Comparison of ENCODE assay signal across 1 cellular context in genomic region chr3:33717866-33718594, GRCh38.
TF ChIP-seq lines count a peak whose summit lies in the region.

CLASP2 (minus strand) TSS chr3:33718254; CDS start chr3:33718002, 252 bp downstream.

TF ChIP-seq in K562, 482 proteins besides CTCF, POLR2A, EP300 and RAD21 (continued from another document and continues in another):
- no peak for TF ChIP-seq CHD7 (IDR thresholded peaks at IDR 0.05; ENCODE audit: low read depth, low read length)
- TF ChIP-seq CBX1 (IDR thresholded peaks at IDR 0.05; ENCODE audit: low read depth) = no peak; the same call in 1 of the 2 replicates
- no peak for TF ChIP-seq CHAMP1 (IDR thresholded peaks at IDR 0.05)
- peak; percentile 70; the same call in 1 of the 2 replicates for TF ChIP-seq ATF6 (CRISPR knock-in tag; IDR thresholded peaks at IDR 0.05)
- no peak for TF ChIP-seq GTF2B (IDR thresholded peaks at IDR 0.05; ENCODE audit: extremely low read depth, insufficient read length)
- TF ChIP-seq ATF3 (IDR thresholded peaks at IDR 0.05) = peak; percentile 89
- TF ChIP-seq ATF3 (CRISPR knock-in tag; conservative IDR thresholded peaks at IDR 0.05) = no peak
- peak; percentile 71; the same call in 1 of the 2 replicates for TF ChIP-seq SMAD4 (CRISPR knock-in tag; conservative IDR thresholded peaks at IDR 0.05)
- TF ChIP-seq ZBTB2 (IDR thresholded peaks at IDR 0.05) = peak; percentile 76
- TF ChIP-seq GATAD2A (IDR thresholded peaks at IDR 0.05) = peak; percentile 88
- no peak for TF ChIP-seq USF1 (CRISPR knock-in tag; IDR thresholded peaks at IDR 0.05)
- TF ChIP-seq PHB (CRISPR knock-in tag; IDR thresholded peaks at IDR 0.05) = no peak
- no peak for TF ChIP-seq HMG20A (CRISPR knock-in tag; conservative IDR thresholded peaks at IDR 0.05)
- peak; percentile 83 for TF ChIP-seq NCOA6 (IDR thresholded peaks at IDR 0.05)
- TF ChIP-seq PML (IDR thresholded peaks at IDR 0.05; ENCODE audit: low read length) = peak; percentile 66; the same call in 1 of the 2 replicates
- TF ChIP-seq UBTF (IDR thresholded peaks at IDR 0.05; ENCODE audit: borderline replicate concordance in 1 of 2, low read depth in 2 of 2, low read length in 2 of 2) = peak in 1 of 2 experiments; percentile 60; a peak in 2 of 4 replicates
- TF ChIP-seq NUFIP1 (IDR thresholded peaks at IDR 0.05; ENCODE audit: partially characterized antibody) = no peak
- TF ChIP-seq NR2C2 (CRISPR knock-in tag; IDR thresholded peaks at IDR 0.05) = no peak; the same call in 1 of the 2 replicates
- TF ChIP-seq NR2C2 (tag; IDR thresholded peaks at IDR 0.05) = no peak; the same call in 1 of the 2 replicates
- TF ChIP-seq ZNF431 (CRISPR knock-in tag; IDR thresholded peaks at IDR 0.05) = peak; percentile 60; the same call in 1 of the 2 replicates
- TF ChIP-seq MTA3 (IDR thresholded peaks at IDR 0.05; ENCODE audit: borderline replicate concordance) = peak; percentile 91
- peak; percentile 93 for TF ChIP-seq SUPT5H (IDR thresholded peaks at IDR 0.05)
- no peak for TF ChIP-seq TAF15 (IDR thresholded peaks at IDR 0.05; ENCODE audit: low read depth, low read length)
- no peak for TF ChIP-seq BACH1 (tag; IDR thresholded peaks at IDR 0.05)
- TF ChIP-seq GABPB2 (CRISPR knock-in tag; conservative IDR thresholded peaks at IDR 0.05) = no peak
- TF ChIP-seq FOXK2 (conservative IDR thresholded peaks at IDR 0.05 in 1 of 2, IDR thresholded peaks at IDR 0.05 in 1 of 2; ENCODE audit: low read depth in 2 of 2) = peak in 1 of 2 experiments; percentile 56; a peak in 1 of 4 replicates
- TF ChIP-seq LCOR (CRISPR knock-in tag; IDR thresholded peaks at IDR 0.05) = peak; percentile 34; the same call in 1 of the 2 replicates
- TF ChIP-seq ZNF830 (CRISPR knock-in tag; IDR thresholded peaks at IDR 0.05) = 0 out of 2 replicates have a peak, but pooled peaks have one; percentile 14
- peak; percentile 10 to 87 (median 74) for TF ChIP-seq YY1 (IDR thresholded peaks at IDR 0.05; ENCODE audit: borderline replicate concordance in 1 of 3, control insufficient read depth in 1 of 3, extremely low read depth in 1 of 3, insufficient read depth in 3 of 3, insufficient read length in 1 of 3, insufficient replicate concordance in 2 of 3, low read depth in 1 of 3, low read length in 2 of 3)
- peak; percentile 29 for TF ChIP-seq NEUROD1 (IDR thresholded peaks at IDR 0.05; ENCODE audit: borderline replicate concordance, low read depth, low read length, partially characterized antibody)
- peak; percentile 82 for TF ChIP-seq GTF2E2 (tag; IDR thresholded peaks at IDR 0.05)
- TF ChIP-seq POLR2B (IDR thresholded peaks at IDR 0.05; ENCODE audit: low read depth, partially characterized antibody) = peak; percentile 76
- peak; percentile 20; the same call in 1 of the 2 replicates for TF ChIP-seq XRCC5 (IDR thresholded peaks at IDR 0.05; ENCODE audit: low read depth, low read length)
- peak; percentile 93 for TF ChIP-seq POLR2G (IDR thresholded peaks at IDR 0.05; ENCODE audit: low read depth, low read length)
- 0 out of 2 replicates have a peak, but pooled peaks have one; percentile 14 for TF ChIP-seq MAFK (IDR thresholded peaks at IDR 0.05; ENCODE audit: low read length)
- TF ChIP-seq BRD4 (IDR thresholded peaks at IDR 0.05) = peak; percentile 81; the same call in 1 of the 2 replicates
- TF ChIP-seq ILF3 (IDR thresholded peaks at IDR 0.05; ENCODE audit: borderline replicate concordance) = peak; percentile 68; the same call in 1 of the 2 replicates
- TF ChIP-seq SAFB2 (IDR thresholded peaks at IDR 0.05; ENCODE audit: borderline replicate concordance, low read depth, low read length, severe bottlenecking) = no peak
